Comparison of ENCODE assay signal across 8 cellular contexts in the genomic region with DNA sequence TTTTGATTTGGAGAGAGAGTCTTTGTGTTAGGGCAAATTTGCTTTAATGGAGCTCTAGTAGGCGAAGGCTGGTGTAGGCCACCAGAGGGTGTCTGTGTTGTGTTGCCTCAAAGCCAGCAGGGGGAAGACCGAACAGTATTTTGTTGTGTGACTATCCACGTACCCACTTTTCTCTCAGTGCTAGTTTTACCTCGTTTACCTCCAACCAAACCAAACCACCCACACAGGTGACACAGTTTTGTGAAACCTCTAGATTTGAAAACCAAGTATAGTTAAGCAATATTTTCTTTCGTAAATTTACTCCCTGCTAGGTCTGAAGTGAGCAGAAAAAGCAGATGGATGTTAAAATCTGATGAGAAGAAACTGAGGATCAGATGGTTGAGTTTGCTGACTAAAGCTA. TPM values are rescaled to one million over a fixed set of nuclear protein-coding genes. Genes with fewer than 3 reads are reported as not detected.
DNase-seq lines count a peak whose midpoint lies in the region; ATAC-seq and TF ChIP-seq lines count a peak whose summit lies in the region.

No MANE protein-coding gene starts in this region.

- no peaks in the 10 kb centered on the region for H3K9me3 ChIP-seq in lung (ENCODE audit: control insufficient read depth in 2 of 2, insufficient read depth in 1 of 2, low read length in 1 of 2)

- peaks cover 13 to 17% of the 10 kb centered on the region in 2 donors for H3K36me3 ChIP-seq in lung (ENCODE audit: control insufficient read depth in 2 of 2, insufficient read depth in 2 of 2, low read length in 2 of 2)

- peak; percentile 92 for TF ChIP-seq CTCF in GM12864 (IDR thresholded peaks at IDR 0.05; ENCODE audit: low read depth, low read length, missing control alignments)
- peak; percentile 79 for TF ChIP-seq CTCF in lung (IDR thresholded peaks at IDR 0.05; ENCODE audit: control extremely low read depth, extremely low read depth)

- peak; percentile 85 for ATAC-seq in HG02870 (IDR thresholded peaks at IDR 0.05; ENCODE audit: unreplicated experiment)
- peak; percentile 99 for ATAC-seq in activated CD4-positive, alpha-beta T cell treated with anti-CD3 and anti-CD28 coated beads for 36 hours
- no peak for ATAC-seq in lung (ENCODE audit: insufficient read depth, low FRiP score)

- POLR2A ChIA-PET in activated CD4-positive, alpha-beta T cell treated with anti-CD3 and anti-CD28 coated beads for 36 hours (lab: Charles Lee): interaction anchor here (0.6 to 1.2 kb wide), 3 partner anchors 35 to 213 kb away, joined by 3 to 6 read pairs (median 5); partner anchors contain the start of gene ATP5MC2

- peaks cover 20% of the 10 kb centered on the region for H3K4me1 Mint-ChIP-seq in activated CD4-positive, alpha-beta T cell treated with anti-CD3 and anti-CD28 coated beads for 36 hours

- H3K9me3 Mint-ChIP-seq in activated CD4-positive, alpha-beta T cell treated with anti-CD3 and anti-CD28 coated beads for 36 hours (ENCODE audit: low read depth): no peaks in the 10 kb centered on the region

- H3K27ac ChIP-seq in lung (ENCODE audit: low read depth in 1 of 2, low read length in 1 of 2): peak overlapping the region in 1 of 2 donors; percentile 43

- 26 to 30% methylated on average over 5 of the region's 5 CpGs for WGBS in lung, 2 donors

- peak overlapping the region; percentile 78 for H3K27ac Mint-ChIP-seq in activated CD4-positive, alpha-beta T cell treated with anti-CD3 and anti-CD28 coated beads for 36 hours

- no peak overlapping the region for H3K4me3 ChIP-seq in GM12864 (ENCODE audit: low read depth, low read length)
- no peak overlapping the region for H3K4me3 ChIP-seq in lung

- no peaks in the 10 kb centered on the region for H3K27me3 ChIP-seq in lung (ENCODE audit: control insufficient read depth, insufficient read depth)

- no peaks in the 10 kb centered on the region for H3K27me3 Mint-ChIP-seq in activated CD4-positive, alpha-beta T cell treated with anti-CD3 and anti-CD28 coated beads for 36 hours

- CTCF ChIA-PET in activated CD4-positive, alpha-beta T cell treated with anti-CD3 and anti-CD28 coated beads for 36 hours (lab: Charles Lee): interaction anchor here (0.5 to 5.5 kb wide), 43 partner anchors 10 to 213 kb away, joined by 3 to 103 read pairs (median 5); partner anchors contain the start of gene ATP5MC2

- no peak overlapping the region for H3K4me3 Mint-ChIP-seq in activated CD4-positive, alpha-beta T cell treated with anti-CD3 and anti-CD28 coated beads for 36 hours

- no peaks in the 10 kb centered on the region for H3K4me1 ChIP-seq in lung (ENCODE audit: control insufficient read depth in 2 of 2, insufficient read depth in 2 of 2, low read length in 2 of 2)

- peak; percentile 50 for DNase-seq in GM12864 (ENCODE audit: low read depth)
- peak; percentile 52 for DNase-seq in NCI-H2227 treated with DMSO at 0.1 percent for 48 hours (lab: John Stamatoyannopoulos, UW)
- peak; percentile 79 for DNase-seq in activated CD4-positive, alpha-beta T cell treated with anti-CD3 and anti-CD28 coated beads for 36 hours
- peak; percentile 77 to 86 for DNase-seq in dermis microvascular lymphatic vessel endothelial cell (ENCODE audit: low read depth in 2 of 2)
- peak; percentile 56 for DNase-seq in lung (ENCODE audit: low spot score)
- peak; percentile 10 for DNase-seq in stimulated activated CD8-positive, alpha-beta memory T cell treated with anti-CD3 and anti-CD28 coated beads, Interleukin-12 subunit alpha, Interleukin-12 subunit beta, amount 100 ng/mL, for 1 hour (ENCODE audit: low read depth)
- no peak for DNase-seq in NCI-H187 treated with DMSO at 0.1 percent for 48 hours (lab: John Stamatoyannopoulos, UW)

- intact Hi-C loops in activated CD4-positive, alpha-beta T cell treated with anti-CD3 and anti-CD28 coated beads for 36 hours (cut with DNase I, micrococcal nuclease): loop anchor here (1.0 to 2.0 kb wide), 5 partner anchors 18 to 203 kb away; partner anchors contain the start of genes ATF7 (in 2 of the 2) and ATP5MC2 (in 2 of the 2)

- H3K36me3 Mint-ChIP-seq in activated CD4-positive, alpha-beta T cell treated with anti-CD3 and anti-CD28 coated beads for 36 hours (ENCODE audit: low read depth): peaks cover 21% of the 10 kb centered on the region

RNA-seq across cellular contexts. Expression of gene NPFF, which starts 36.3 kb away (rescaled TPM):
- not detected for total RNA-seq in activated CD4-positive, alpha-beta T cell treated with anti-CD3 and anti-CD28 coated beads for 36 hours
- total RNA-seq in dermis microvascular lymphatic vessel endothelial cell (not detected in 2 replicates), lung (not detected)
- polyA plus RNA-seq in lung: under 1 TPM in 1 of 2 donors, not detected in 1; 0.45 TPM

RNA-seq across cellular contexts. Expression of gene TARBP2, which starts 42.5 kb away (rescaled TPM):
- total RNA-seq in activated CD4-positive, alpha-beta T cell treated with anti-CD3 and anti-CD28 coated beads for 36 hours: 10 to 100 TPM; 28.3 to 30.2 TPM
- total RNA-seq in dermis microvascular lymphatic vessel endothelial cell (41.2 and 41.6 TPM in 2 replicates), lung (10 to 100 TPM; 32.6 to 41.3 TPM)
- polyA plus RNA-seq in lung: 10 to 100 TPM; 32.2 to 37.1 TPM

RNA-seq across cellular contexts. Expression of gene MAP3K12, which starts 44.3 kb away (rescaled TPM):
- 10 to 100 TPM; 12.6 to 13.8 TPM for total RNA-seq in activated CD4-positive, alpha-beta T cell treated with anti-CD3 and anti-CD28 coated beads for 36 hours
- 5.2 and 5.5 TPM in 2 replicates for total RNA-seq in dermis microvascular lymphatic vessel endothelial cell
- 10 to 100 TPM; 21.2 to 25.4 TPM for total RNA-seq in lung
- polyA plus RNA-seq in lung: 10 to 100 TPM; 13.4 to 18.9 TPM
